In the genomic region with DNA sequence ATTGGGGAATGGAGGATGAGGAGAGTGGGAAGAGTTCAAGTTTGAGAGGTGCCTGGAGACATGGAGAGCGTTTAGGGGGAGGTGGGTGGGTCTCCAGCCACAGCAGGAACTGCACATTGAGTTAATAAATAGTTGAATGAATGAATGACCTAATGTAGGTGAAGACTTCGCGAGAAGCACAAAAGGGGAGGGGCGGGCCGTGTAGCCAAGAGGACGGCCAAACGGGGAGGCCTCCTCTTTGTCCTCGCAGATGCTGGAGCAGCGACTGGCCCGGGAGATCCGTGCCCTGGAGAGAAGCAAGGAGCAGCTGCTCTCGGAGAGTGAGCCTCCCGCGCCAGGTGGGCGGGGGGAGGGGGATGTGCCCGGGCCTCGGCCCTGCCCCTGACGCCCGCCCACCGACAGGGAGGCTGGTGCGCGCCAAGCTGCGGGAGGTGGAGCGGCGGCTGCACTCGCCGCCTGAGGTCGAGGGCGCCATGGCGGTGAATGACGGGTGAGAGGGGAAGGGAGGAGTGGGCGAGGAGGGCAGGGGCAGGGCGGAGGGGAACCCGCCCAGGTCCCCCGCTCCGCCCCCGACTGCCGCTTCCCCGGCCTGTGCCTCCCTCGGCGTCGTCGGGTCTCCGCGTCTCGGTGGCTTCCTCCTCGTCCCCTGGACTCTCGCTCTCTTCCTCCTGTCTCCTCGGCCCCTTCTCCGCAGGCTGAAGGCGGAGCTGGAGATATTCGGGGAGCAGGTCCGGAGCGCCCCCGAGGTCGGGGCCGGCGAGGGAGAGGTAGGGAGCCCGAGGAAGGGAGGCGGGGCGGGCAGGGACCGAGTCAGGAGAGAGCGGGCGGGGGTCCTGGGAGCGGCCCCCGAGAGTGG, we compare ENCODE assay signal across 1 cellular context.
TF ChIP-seq lines count a peak whose summit lies in the region.

No MANE protein-coding gene starts in this region.

TF ChIP-seq in GM12878, 131 proteins besides CTCF, POLR2A, EP300 and RAD21 (continued from another document):
- TF ChIP-seq, protein P1, sequence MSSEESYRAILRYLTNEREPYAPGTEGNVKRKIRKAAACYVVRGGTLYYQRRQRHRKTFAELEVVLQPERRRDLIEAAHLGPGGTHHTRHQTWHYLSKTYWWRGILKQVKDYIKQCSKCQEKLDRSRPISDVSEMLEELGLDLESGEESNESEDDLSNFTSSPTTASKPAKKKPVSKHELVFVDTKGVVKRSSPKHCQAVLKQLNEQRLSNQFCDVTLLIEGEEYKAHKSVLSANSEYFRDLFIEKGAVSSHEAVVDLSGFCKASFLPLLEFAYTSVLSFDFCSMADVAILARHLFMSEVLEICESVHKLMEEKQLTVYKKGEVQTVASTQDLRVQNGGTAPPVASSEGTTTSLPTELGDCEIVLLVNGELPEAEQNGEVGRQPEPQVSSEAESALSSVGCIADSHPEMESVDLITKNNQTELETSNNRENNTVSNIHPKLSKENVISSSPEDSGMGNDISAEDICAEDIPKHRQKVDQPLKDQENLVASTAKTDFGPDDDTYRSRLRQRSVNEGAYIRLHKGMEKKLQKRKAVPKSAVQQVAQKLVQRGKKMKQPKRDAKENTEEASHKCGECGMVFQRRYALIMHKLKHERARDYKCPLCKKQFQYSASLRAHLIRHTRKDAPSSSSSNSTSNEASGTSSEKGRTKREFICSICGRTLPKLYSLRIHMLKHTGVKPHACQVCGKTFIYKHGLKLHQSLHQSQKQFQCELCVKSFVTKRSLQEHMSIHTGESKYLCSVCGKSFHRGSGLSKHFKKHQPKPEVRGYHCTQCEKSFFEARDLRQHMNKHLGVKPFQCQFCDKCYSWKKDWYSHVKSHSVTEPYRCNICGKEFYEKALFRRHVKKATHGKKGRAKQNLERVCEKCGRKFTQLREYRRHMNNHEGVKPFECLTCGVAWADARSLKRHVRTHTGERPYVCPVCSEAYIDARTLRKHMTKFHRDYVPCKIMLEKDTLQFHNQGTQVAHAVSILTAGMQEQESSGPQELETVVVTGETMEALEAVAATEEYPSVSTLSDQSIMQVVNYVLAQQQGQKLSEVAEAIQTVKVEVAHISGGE (CRISPR knock-in tag; IDR thresholded peaks at IDR 0.05), result no peak
- TF ChIP-seq NFXL1 (IDR thresholded peaks at IDR 0.05; ENCODE audit: borderline replicate concordance), result no peak
- TF ChIP-seq POU2F2 (IDR thresholded peaks at IDR 0.05; ENCODE audit: borderline replicate concordance, low read depth, low read length), result no peak
- TF ChIP-seq, protein P2, sequence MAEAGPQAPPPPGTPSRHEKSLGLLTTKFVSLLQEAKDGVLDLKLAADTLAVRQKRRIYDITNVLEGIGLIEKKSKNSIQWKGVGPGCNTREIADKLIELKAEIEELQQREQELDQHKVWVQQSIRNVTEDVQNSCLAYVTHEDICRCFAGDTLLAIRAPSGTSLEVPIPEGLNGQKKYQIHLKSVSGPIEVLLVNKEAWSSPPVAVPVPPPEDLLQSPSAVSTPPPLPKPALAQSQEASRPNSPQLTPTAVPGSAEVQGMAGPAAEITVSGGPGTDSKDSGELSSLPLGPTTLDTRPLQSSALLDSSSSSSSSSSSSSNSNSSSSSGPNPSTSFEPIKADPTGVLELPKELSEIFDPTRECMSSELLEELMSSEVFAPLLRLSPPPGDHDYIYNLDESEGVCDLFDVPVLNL (IDR thresholded peaks at IDR 0.05; ENCODE audit: low read depth, low read length), result no peak
- TF ChIP-seq, protein P3, sequence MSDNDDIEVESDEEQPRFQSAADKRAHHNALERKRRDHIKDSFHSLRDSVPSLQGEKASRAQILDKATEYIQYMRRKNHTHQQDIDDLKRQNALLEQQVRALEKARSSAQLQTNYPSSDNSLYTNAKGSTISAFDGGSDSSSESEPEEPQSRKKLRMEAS (IDR thresholded peaks at IDR 0.05; ENCODE audit: low read depth, low read length), result no peak
- TF ChIP-seq SREBF2 (IDR thresholded peaks at IDR 0.05; ENCODE audit: low read length), result no peak
- TF ChIP-seq, protein P4, sequence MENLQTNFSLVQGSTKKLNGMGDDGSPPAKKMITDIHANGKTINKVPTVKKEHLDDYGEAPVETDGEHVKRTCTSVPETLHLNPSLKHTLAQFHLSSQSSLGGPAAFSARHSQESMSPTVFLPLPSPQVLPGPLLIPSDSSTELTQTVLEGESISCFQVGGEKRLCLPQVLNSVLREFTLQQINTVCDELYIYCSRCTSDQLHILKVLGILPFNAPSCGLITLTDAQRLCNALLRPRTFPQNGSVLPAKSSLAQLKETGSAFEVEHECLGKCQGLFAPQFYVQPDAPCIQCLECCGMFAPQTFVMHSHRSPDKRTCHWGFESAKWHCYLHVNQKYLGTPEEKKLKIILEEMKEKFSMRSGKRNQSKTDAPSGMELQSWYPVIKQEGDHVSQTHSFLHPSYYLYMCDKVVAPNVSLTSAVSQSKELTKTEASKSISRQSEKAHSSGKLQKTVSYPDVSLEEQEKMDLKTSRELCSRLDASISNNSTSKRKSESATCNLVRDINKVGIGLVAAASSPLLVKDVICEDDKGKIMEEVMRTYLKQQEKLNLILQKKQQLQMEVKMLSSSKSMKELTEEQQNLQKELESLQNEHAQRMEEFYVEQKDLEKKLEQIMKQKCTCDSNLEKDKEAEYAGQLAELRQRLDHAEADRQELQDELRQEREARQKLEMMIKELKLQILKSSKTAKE (IDR thresholded peaks at IDR 0.05; ENCODE audit: low read depth, poor library complexity, severe bottlenecking), result no peak
- no peak for TF ChIP-seq NFIC (IDR thresholded peaks at IDR 0.05; ENCODE audit: low read depth, low read length)
- peak; percentile 83 for TF ChIP-seq YY1 (IDR thresholded peaks at IDR 0.05; ENCODE audit: low read depth, low read length)
- no peak for TF ChIP-seq BRCA1 (IDR thresholded peaks at IDR 0.05; ENCODE audit: low read depth, low read length)
- TF ChIP-seq RBBP5 (conservative IDR thresholded peaks at IDR 0.05), result no peak
- TF ChIP-seq, protein P5, sequence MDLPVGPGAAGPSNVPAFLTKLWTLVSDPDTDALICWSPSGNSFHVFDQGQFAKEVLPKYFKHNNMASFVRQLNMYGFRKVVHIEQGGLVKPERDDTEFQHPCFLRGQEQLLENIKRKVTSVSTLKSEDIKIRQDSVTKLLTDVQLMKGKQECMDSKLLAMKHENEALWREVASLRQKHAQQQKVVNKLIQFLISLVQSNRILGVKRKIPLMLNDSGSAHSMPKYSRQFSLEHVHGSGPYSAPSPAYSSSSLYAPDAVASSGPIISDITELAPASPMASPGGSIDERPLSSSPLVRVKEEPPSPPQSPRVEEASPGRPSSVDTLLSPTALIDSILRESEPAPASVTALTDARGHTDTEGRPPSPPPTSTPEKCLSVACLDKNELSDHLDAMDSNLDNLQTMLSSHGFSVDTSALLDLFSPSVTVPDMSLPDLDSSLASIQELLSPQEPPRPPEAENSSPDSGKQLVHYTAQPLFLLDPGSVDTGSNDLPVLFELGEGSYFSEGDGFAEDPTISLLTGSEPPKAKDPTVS (IDR thresholded peaks at IDR 0.05; ENCODE audit: low read depth, low read length), result no peak
- TF ChIP-seq SUPT20H (IDR thresholded peaks at IDR 0.05; ENCODE audit: borderline replicate concordance, control insufficient read depth, low read depth, low read length), result no peak
- no peak for TF ChIP-seq SPI1 (IDR thresholded peaks at IDR 0.05; ENCODE audit: borderline replicate concordance, insufficient read depth, low read depth, low read length)
- TF ChIP-seq RFX5 (IDR thresholded peaks at IDR 0.05; ENCODE audit: low read depth, low read length), result no peak
